Comparison of ENCODE assay signal across 8 cellular contexts in genomic region chr4:38803833-38804653, GRCh38. TPM values are rescaled to one million over a fixed set of nuclear protein-coding genes. Genes with fewer than 3 reads are reported as not detected.
DNase-seq lines count a peak whose midpoint lies in the region; ATAC-seq, FAIRE-seq and TF ChIP-seq lines count a peak whose summit lies in the region.

No MANE protein-coding gene starts in this region.

- H3K9ac ChIP-seq in PC-3 (ENCODE audit: low read length) (no peak overlapping the region), parathyroid adenoma (no peak overlapping the region)

- peak overlapping the region; percentile 73 for H3K4me2 ChIP-seq in PC-3 (ENCODE audit: low read length)
- H3K4me2 ChIP-seq in parathyroid adenoma (ENCODE audit: low read length), result peak overlapping the region; percentile 9

- no peaks in the 10 kb centered on the region for H3K9me2 ChIP-seq in PC-3 (replicated peaks; ENCODE audit: low read length)

- intact Hi-C loops in PC-3 (cut with micrococcal nuclease), result loop anchor here (2.0 kb wide), 1 partner anchor 45 kb away; no protein-coding TSS in a partner anchor
- intact Hi-C loops in aorta (cut with DNase I), result no loop called here

- H3K79me2 ChIP-seq in PC-3 (ENCODE audit: low read length), result no peaks in the 10 kb centered on the region
- H3K79me2 ChIP-seq in parathyroid adenoma, result no peaks in the 10 kb centered on the region

- H3F3A ChIP-seq in PC-3 (ENCODE audit: low read length, unreplicated experiment), result no peaks in the 10 kb centered on the region

- H3K27me3 ChIP-seq in PC-3 (ENCODE audit: low read length) (no peaks in the 10 kb centered on the region), parathyroid adenoma (ENCODE audit: control insufficient read depth, insufficient read depth, low read length) (no peaks in the 10 kb centered on the region), aorta (ENCODE audit: control insufficient read depth in 1 of 2, insufficient read depth in 2 of 2, low read length in 1 of 2) (no peaks in the 10 kb centered on the region)

- H2AFZ ChIP-seq in PC-3 (ENCODE audit: low read length) (peak overlapping the region; percentile 66), parathyroid adenoma (peak overlapping the region; percentile 22)

- POLR2A ChIA-PET in PC-3 (lab: Charles Lee; ENCODE audit: unreplicated experiment), result interaction anchor here (0.6 kb wide), 1 partner anchor 675 kb away, joined by 3 read pairs; no protein-coding TSS in a partner anchor

- CTCF ChIA-PET in PC-3 (lab: Charles Lee), result interaction anchor here (0.9 to 1.2 kb wide), 2 partner anchors 21 to 44 kb away, joined by 3 to 6 read pairs; partner anchors contain the start of gene TLR10

- H3K4me3 ChIP-seq in GM12864 (ENCODE audit: low read depth, low read length) (peak overlapping the region; percentile 38), PC-3 (ENCODE audit: low read length) (no peak overlapping the region), epithelial cell of proximal tubule (ENCODE audit: low read depth, low read length) (peak overlapping the region; percentile 26), parathyroid adenoma (ENCODE audit: low read depth, low read length) (peak overlapping the region; percentile 8), aorta (ENCODE audit: low read length in 2 of 2) (peak overlapping the region in 1 of 2 donors; percentile 72)

- no peaks in the 10 kb centered on the region for H3K36me3 ChIP-seq in PC-3 (ENCODE audit: low read depth, low read length)
- no peaks in the 10 kb centered on the region for H3K36me3 ChIP-seq in parathyroid adenoma (ENCODE audit: control insufficient read depth, insufficient read depth, low read length)
- peaks cover 0 to 6% of the 10 kb centered on the region in 2 donors for H3K36me3 ChIP-seq in aorta (ENCODE audit: control insufficient read depth in 1 of 2, insufficient read depth in 2 of 2, low read length in 1 of 2)

- ATAC-seq in GM21717 (IDR thresholded peaks at IDR 0.05; ENCODE audit: unreplicated experiment), result peak; percentile 54
- ATAC-seq in PC-3, result peak; percentile 58
- ATAC-seq in aorta (ENCODE audit: low FRiP score), result no peak

- no TSS peak for BruUV-seq in PC-3 (replicated peaks; lab: Mats Ljungman, UMichigan)

- no peak for FAIRE-seq in HTR-8/SVneo (lab: Jason Lieb, UNC)

- H4K20me1 ChIP-seq in PC-3 (ENCODE audit: low read length), result no peaks in the 10 kb centered on the region

- 17 to 19% methylated on average over 6 of the region's 6 CpGs for WGBS in aorta, 2 donors

- no peak for TF ChIP-seq CTCF in GM12864 (IDR thresholded peaks at IDR 0.05; ENCODE audit: low read depth, low read length, missing control alignments)
- TF ChIP-seq CTCF in PC-3 (conservative IDR thresholded peaks at IDR 0.05; ENCODE audit: low read depth, low read length), result no peak
- no peak for TF ChIP-seq CTCF in epithelial cell of proximal tubule (conservative IDR thresholded peaks at IDR 0.05; ENCODE audit: low read depth, low read length)
- no peak for TF ChIP-seq CTCF in parathyroid adenoma (IDR thresholded peaks at IDR 0.05)

- peaks cover 9% of the 10 kb centered on the region for H3K4me1 ChIP-seq in PC-3 (ENCODE audit: insufficient read depth, low read length)
- no peaks in the 10 kb centered on the region for H3K4me1 ChIP-seq in parathyroid adenoma
- H3K4me1 ChIP-seq in aorta (ENCODE audit: control insufficient read depth in 1 of 2, insufficient read depth in 2 of 2, low read length in 2 of 2), result peaks cover 1 to 3% of the 10 kb centered on the region in 2 donors

- H3K27ac ChIP-seq in PC-3 (ENCODE audit: low read length) (peak overlapping the region; percentile 38), parathyroid adenoma (no peak overlapping the region), aorta (ENCODE audit: low read depth in 1 of 2, low read length in 2 of 2) (peak overlapping the region in 1 of 2 donors; percentile 33)

- H3K9me3 ChIP-seq in PC-3 (ENCODE audit: low read length), result no peaks in the 10 kb centered on the region
- no peaks in the 10 kb centered on the region for H3K9me3 ChIP-seq in parathyroid adenoma (ENCODE audit: control insufficient read depth, low read length)
- peaks cover 5% of the 10 kb centered on the region for H3K9me3 ChIP-seq in aorta (ENCODE audit: control insufficient read depth, low read length)

- peak; percentile 87 for DNase-seq in GM12864 (ENCODE audit: low read depth)
- peak; percentile 23 for DNase-seq in PC-3
- DNase-seq in epithelial cell of proximal tubule (ENCODE audit: low read depth), result no peak
- no peak for DNase-seq in SKM-1 treated with dmso at 0.1 percent for 144 hours (lab: John Stamatoyannopoulos, UW; ENCODE audit: unreplicated experiment)
- DNase-seq in aorta, result no peak
- DNase-seq in HTR-8/SVneo (ENCODE audit: insufficient read length, low spot score), result no peak

RNA-seq across cellular contexts. Expression of gene TLR1, which starts 0.5 kb away (rescaled TPM):
- total RNA-seq in PC-3 (2014; rRNA removed), result 0.40 and 0.47 TPM in 2 replicates
- 0.51 and 0.98 TPM in 2 replicates for total RNA-seq in epithelial cell of proximal tubule
- total RNA-seq in aorta, result 10 to 100 TPM; 18.1 to 29.7 TPM
- 1 to 10 TPM; 1.1 to 4.5 TPM for polyA plus RNA-seq in aorta

RNA-seq across cellular contexts. Expression of gene TLR10, which starts 21.3 kb away (rescaled TPM):
- total RNA-seq in PC-3 (2014; rRNA removed), result not detected in 2 replicates
- not detected in 2 replicates for total RNA-seq in epithelial cell of proximal tubule
- total RNA-seq in aorta, result 1 to 10 TPM in 1 of 2 donors, under 1 TPM in 1; 0.32 to 1.1 TPM
- polyA plus RNA-seq in aorta, result not detected

RNA-seq across cellular contexts. Expression of gene TLR6, which starts 52.6 kb away (rescaled TPM):
- total RNA-seq in PC-3 (2014; rRNA removed), result 0.92 and 1.2 TPM in 2 replicates
- total RNA-seq in epithelial cell of proximal tubule, result 0.22 and 0.29 TPM in 2 replicates
- 10 to 100 TPM in 1 of 2 donors, 1 to 10 TPM in 1; 5.8 to 12.8 TPM for total RNA-seq in aorta
- polyA plus RNA-seq in aorta, result under 1 TPM; 0.33 to 0.75 TPM

Comparison
In these comparisons a context has a peak if more than half of its experiments do, and no peak if none do; other contexts are left out.
1. DNase-seq: peak in GM12864 (single experiment) and PC-3 (single experiment); none in epithelial cell of proximal tubule (single experiment), SKM-1 treated with dmso at 0.1 percent for 144 hours (single experiment), aorta (0 of 2) and HTR-8/SVneo (single experiment).